Comparison of ENCODE assay signal across 35 cellular contexts in genomic region chr6:81656231-81656630, GRCh38.
"Had no signal": no experiment of that assay in that cellular context is flagged by ENCODE, and none has a peak within 500 bp of the region (broad histone marks: within the 10 kb centered on the region; RNA-seq: fewer than 3 reads in every experiment).

No MANE protein-coding gene starts in this region.

- H3K4me3 ChIP-seq: MG63 had no signal

- H3K27me3 ChIP-seq: MG63 had no signal

- DNase-seq: Karpas-422, Kasumi-1, MG63, MM.1S, MV-4-11, NCI-H1048, NCI-H1092, NCI-H1092 treated with DMSO at 0.1 percent for 48 hours, NCI-H1105, NCI-H1105 treated with DMSO at 0.1 percent for 48 hours, NCI-H1417, NCI-H1417 treated with DMSO at 0.1 percent for 48 hours, NCI-H1436, NCI-H1436 treated with DMSO at 0.1 percent for 48 hours, NCI-H146, NCI-H1694, NCI-H1694 treated with DMSO at 0.1 percent for 48 hours, NCI-H187, NCI-H187 treated with DMSO at 0.1 percent for 48 hours, NCI-H1930, NCI-H2029, NCI-H2029 treated with DMSO at 0.1 percent for 48 hours, NCI-H2081, NCI-H2081 treated with DMSO at 0.1 percent for 48 hours, NCI-H2107, NCI-H2171, NCI-H2171 treated with DMSO at 0.1 percent for 48 hours, NCI-H2227 treated with DMSO at 0.1 percent for 48 hours, NCI-H226, NCI-H345, NCI-H446, NCI-H446 treated with DMSO at 0.1 percent for 48 hours, NCI-H510A, NCI-H510A treated with DMSO at 0.1 percent for 48 hours, NCI-H524 had no signal

- H3K9me3 ChIP-seq: MG63 had no signal

- H3K36me3 ChIP-seq: MG63 had no signal
